19 cellular contexts compared by ENCODE assay signal in the genomic region with DNA sequence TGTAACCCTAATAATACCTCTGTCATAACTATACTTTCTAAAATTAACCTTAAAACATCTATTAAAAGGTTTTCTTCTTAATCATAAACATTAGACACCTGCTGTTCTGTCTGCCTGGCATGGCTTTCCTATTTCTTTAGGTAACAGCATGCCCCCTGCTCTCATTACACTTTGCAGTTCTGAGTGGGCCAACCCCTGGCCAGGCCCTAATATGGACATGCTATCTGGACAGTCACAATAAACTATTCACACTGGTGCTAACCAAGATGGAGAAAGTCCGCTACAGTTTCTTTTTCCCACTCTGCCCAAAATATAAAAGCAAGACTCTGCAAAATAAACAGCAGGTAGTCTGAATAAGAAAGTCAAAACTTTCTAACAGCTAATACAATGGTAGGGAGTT.
"Had no signal": no experiment of that assay in that cellular context is flagged by ENCODE, and none has a peak within 500 bp of the region (broad histone marks: within the 10 kb centered on the region; RNA-seq: fewer than 3 reads in every experiment).

No MANE protein-coding gene starts in this region.

- DNase-seq: activated CD4-positive, alpha-beta T cell treated with anti-CD3 and anti-CD28 coated beads for 4 hours; activated CD4-positive, alpha-beta T cell treated with anti-CD3 and anti-CD28 coated beads, Interleukin-2, amount 50 U/mL, for 48 hours; activated CD4-positive, CD25-positive, alpha-beta regulatory T cell; activated CD8-positive, alpha-beta memory T cell treated with anti-CD3 and anti-CD28 coated beads, Interleukin-2, amount 50 U/mL, for 48 hours; activated naive CD4-positive, alpha-beta T cell treated with Interleukin-2 at 50 U/mL for 16 hours; activated naive CD8-positive, alpha-beta T cell treated with anti-CD3 and anti-CD28 coated beads for 36 hours; activated T-cell treated with anti-CD3 and anti-CD28 coated beads, Interleukin-2, amount 50 U/mL, for 4 hours; foreskin fibroblast; left colon; lower lobe of right lung; naive B cell; spleen; stimulated activated CD4-positive, alpha-beta T cell treated with anti-CD3 and anti-CD28 coated beads, Interleukin-4, amount 100 ng/mL, for 1 hour; stimulated activated naive CD4-positive, alpha-beta T cell treated with Interleukin-2 at 50 U/mL for 16 hours; thyroid gland had no signal

- H3K36me3 ChIP-seq: breast epithelium, lower lobe of right lung, spleen, thyroid gland had no signal

- H3K4me1 ChIP-seq: breast epithelium, lower lobe of right lung, thyroid gland had no signal

- H3K4me3 ChIP-seq: breast epithelium, coronary artery, lower lobe of right lung, spleen, thyroid gland had no signal

- ATAC-seq: activated T-cell treated with anti-CD3 and anti-CD28 coated beads, Interleukin-2, amount 50 U/mL, for 4 hours; left colon; lower lobe of right lung had no signal

- H3K36me3 Mint-ChIP-seq: activated naive CD8-positive, alpha-beta T cell treated with anti-CD3 and anti-CD28 coated beads for 36 hours; naive B cell had no signal

- H3K4me3 Mint-ChIP-seq: activated naive CD8-positive, alpha-beta T cell treated with anti-CD3 and anti-CD28 coated beads for 36 hours; activated T-cell treated with anti-CD3 and anti-CD28 coated beads, Interleukin-2, amount 50 U/mL, for 4 hours; naive B cell; neural crest cell; T-helper 1 cell treated with Interleukin-12 subunit alpha and Interleukin-12 subunit beta and Interleukin-4 antibody, amounts not matched to agents 30 μg/mL and 1 μg/mL, for 36 hours had no signal

- H3K27ac ChIP-seq: breast epithelium, coronary artery, lower lobe of right lung, spleen, thyroid gland had no signal

- H3K9me3 Mint-ChIP-seq: activated naive CD8-positive, alpha-beta T cell treated with anti-CD3 and anti-CD28 coated beads for 36 hours; activated T-cell treated with anti-CD3 and anti-CD28 coated beads, Interleukin-2, amount 50 U/mL, for 4 hours; T-helper 1 cell treated with Interleukin-12 subunit alpha and Interleukin-12 subunit beta and Interleukin-4 antibody, amounts not matched to agents 30 μg/mL and 1 μg/mL, for 36 hours had no signal

- H3K27me3 Mint-ChIP-seq: activated naive CD8-positive, alpha-beta T cell treated with anti-CD3 and anti-CD28 coated beads for 36 hours had no signal

- H3K9me3 ChIP-seq: breast epithelium, lower lobe of right lung, spleen, thyroid gland had no signal

- H3K27me3 ChIP-seq: breast epithelium, spleen, thyroid gland had no signal

- H3K27ac Mint-ChIP-seq: activated naive CD8-positive, alpha-beta T cell treated with anti-CD3 and anti-CD28 coated beads for 36 hours; T-helper 1 cell treated with Interleukin-12 subunit alpha and Interleukin-12 subunit beta and Interleukin-4 antibody, amounts not matched to agents 30 μg/mL and 1 μg/mL, for 36 hours had no signal
